ENCODE assay signal across 30 cellular contexts in the genomic region with DNA sequence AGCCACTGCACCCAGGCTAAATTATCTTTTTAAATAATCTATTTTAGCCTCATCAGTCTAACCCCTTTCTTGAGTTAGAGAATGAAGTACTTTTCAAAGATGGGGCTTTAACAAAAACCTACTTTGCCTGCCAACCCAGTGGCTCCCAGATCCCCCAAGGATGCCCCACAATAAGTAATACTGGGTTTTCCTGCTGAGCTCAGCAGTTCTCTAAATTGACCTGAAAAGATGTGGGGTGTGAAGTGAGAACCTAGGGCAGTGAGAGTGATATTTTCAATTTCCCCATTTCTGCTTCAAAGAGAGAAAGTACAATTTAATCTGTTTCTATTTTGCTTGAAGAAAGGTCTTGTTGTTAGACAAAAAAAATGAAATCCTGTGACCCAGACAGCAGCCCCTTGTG.
"Had no signal": no experiment of that assay in that cellular context is flagged by ENCODE, and none has a peak within 500 bp of the region (broad histone marks: within the 10 kb centered on the region; RNA-seq: fewer than 3 reads in every experiment).

No MANE protein-coding gene starts in this region.

- H3K27me3 ChIP-seq: neural progenitor cell, ovary, spleen, stomach, thyroid gland, tibial nerve, upper lobe of left lung, vagina had no signal

- H3K27ac ChIP-seq: neural progenitor cell, ovary, parathyroid adenoma, psoas muscle, skin epidermis, spleen, stomach, thoracic aorta, thyroid gland, tibial nerve, upper lobe of left lung, vagina had no signal

- H3K4me1 ChIP-seq: parathyroid adenoma, psoas muscle, stomach, thyroid gland, tibial nerve, vagina had no signal

- FAIRE-seq: urothelium cell line had no signal

- H3K27ac Mint-ChIP-seq: natural killer cell; nephron; neural progenitor cell; progenitor cell of endocrine pancreas; stimulated activated effector memory CD8-positive, alpha-beta T cell treated with anti-CD3 and anti-CD28 coated beads, Interleukin-12 subunit alpha, Interleukin-12 subunit beta, amount 100 ng/mL, for 72 hours; stimulated activated naive B cell treated with anti-CD40 and anti-IgM and Interleukin-4, amounts not matched to agents 10 μg/mL and 1 μg/mL and 100 μg/mL, for 72 hours; stimulated activated naive CD8-positive, alpha-beta T cell treated with anti-CD3 and anti-CD28 coated beads, Interleukin-15, Interleukin-2, amounts not matched to agents 100 ng/mL and 50 ng/mL, for 24 hours had no signal

- H3K4me3 ChIP-seq: neural progenitor cell, ovary, psoas muscle, skin epidermis, smooth muscle cell, spleen, stomach, thoracic aorta, thyroid gland, tibial nerve, upper lobe of left lung, vagina had no signal

- H3K79me2 ChIP-seq: parathyroid adenoma had no signal

- H3K36me3 ChIP-seq: neural progenitor cell, ovary, thyroid gland, vagina had no signal

- H3K9me3 Mint-ChIP-seq: natural killer cell; nephron; neural progenitor cell; stimulated activated effector memory CD8-positive, alpha-beta T cell treated with anti-CD3 and anti-CD28 coated beads, Interleukin-12 subunit alpha, Interleukin-12 subunit beta, amount 100 ng/mL, for 72 hours; stimulated activated naive B cell treated with anti-CD40 and anti-IgM and Interleukin-4, amounts not matched to agents 10 μg/mL and 1 μg/mL and 100 μg/mL, for 72 hours; stimulated activated naive CD8-positive, alpha-beta T cell treated with anti-CD3 and anti-CD28 coated beads, Interleukin-15, Interleukin-2, amounts not matched to agents 100 ng/mL and 50 ng/mL, for 24 hours had no signal

- DNase-seq: natural killer cell; occipital lobe; ovary; posterior cingulate gyrus; psoas muscle; right cardiac atrium; spleen; stimulated activated CD4-positive, alpha-beta T cell treated with anti-CD3 and anti-CD28 coated beads, Interleukin-12 subunit alpha, Interleukin-12 subunit beta, amount 100 ng/mL, for 4 hours; stimulated activated CD4-positive, alpha-beta T cell treated with anti-CD3 and anti-CD28 coated beads, Interleukin-1b, Interleukin-23, amount 100 ng/mL, for 48 hours; stimulated activated CD4-positive, alpha-beta T cell treated with anti-CD3 and anti-CD28 coated beads, Interleukin-4, amount 100 ng/mL, for 1 hour; stimulated activated CD4-positive, alpha-beta T cell treated with anti-CD3 and anti-CD28 coated beads, Interleukin-4, amount 100 ng/mL, for 4 hours; stimulated activated naive B cell treated with anti-CD40 and anti-IgM and Interleukin-4, amounts not matched to agents 10 μg/mL and 1 μg/mL and 100 μg/mL, for 72 hours; stimulated activated naive CD4-positive, alpha-beta T cell treated with Interleukin-2 at 50 U/mL for 16 hours; stomach; thyroid gland; trophoblast cell; upper lobe of left lung had no signal

- H3K9me3 ChIP-seq: ovary, psoas muscle, spleen, stomach, thoracic aorta, thyroid gland, tibial nerve, upper lobe of left lung, vagina had no signal

- H3K9ac ChIP-seq: neural progenitor cell, parathyroid adenoma had no signal

- H3K27me3 Mint-ChIP-seq: progenitor cell of endocrine pancreas; stimulated activated naive CD8-positive, alpha-beta T cell treated with anti-CD3 and anti-CD28 coated beads, Interleukin-15, Interleukin-2, amounts not matched to agents 100 ng/mL and 50 ng/mL, for 24 hours had no signal

- H2AFZ ChIP-seq: neural progenitor cell, parathyroid adenoma had no signal

- H3K4me1 Mint-ChIP-seq: natural killer cell; stimulated activated effector memory CD8-positive, alpha-beta T cell treated with anti-CD3 and anti-CD28 coated beads, Interleukin-12 subunit alpha, Interleukin-12 subunit beta, amount 100 ng/mL, for 72 hours; stimulated activated naive B cell treated with anti-CD40 and anti-IgM and Interleukin-4, amounts not matched to agents 10 μg/mL and 1 μg/mL and 100 μg/mL, for 72 hours had no signal

- H3K4me3 Mint-ChIP-seq: natural killer cell; nephron; neural progenitor cell; stimulated activated effector memory CD8-positive, alpha-beta T cell treated with anti-CD3 and anti-CD28 coated beads, Interleukin-12 subunit alpha, Interleukin-12 subunit beta, amount 100 ng/mL, for 72 hours; stimulated activated naive B cell treated with anti-CD40 and anti-IgM and Interleukin-4, amounts not matched to agents 10 μg/mL and 1 μg/mL and 100 μg/mL, for 72 hours; stimulated activated naive CD8-positive, alpha-beta T cell treated with anti-CD3 and anti-CD28 coated beads, Interleukin-15, Interleukin-2, amounts not matched to agents 100 ng/mL and 50 ng/mL, for 24 hours had no signal

- ATAC-seq: natural killer cell; psoas muscle; right cardiac atrium; sciatic nerve; stimulated activated effector memory CD8-positive, alpha-beta T cell treated with anti-CD3 and anti-CD28 coated beads, Interleukin-12 subunit alpha, Interleukin-12 subunit beta, amount 100 ng/mL, for 72 hours; stimulated activated naive B cell treated with anti-CD40 and anti-IgM and Interleukin-4, amounts not matched to agents 10 μg/mL and 1 μg/mL and 100 μg/mL, for 72 hours had no signal

- H3K4me2 ChIP-seq: neural progenitor cell, smooth muscle cell had no signal

- H3K36me3 Mint-ChIP-seq: natural killer cell; stimulated activated effector memory CD8-positive, alpha-beta T cell treated with anti-CD3 and anti-CD28 coated beads, Interleukin-12 subunit alpha, Interleukin-12 subunit beta, amount 100 ng/mL, for 72 hours; stimulated activated naive B cell treated with anti-CD40 and anti-IgM and Interleukin-4, amounts not matched to agents 10 μg/mL and 1 μg/mL and 100 μg/mL, for 72 hours had no signal
